In the genomic region with DNA sequence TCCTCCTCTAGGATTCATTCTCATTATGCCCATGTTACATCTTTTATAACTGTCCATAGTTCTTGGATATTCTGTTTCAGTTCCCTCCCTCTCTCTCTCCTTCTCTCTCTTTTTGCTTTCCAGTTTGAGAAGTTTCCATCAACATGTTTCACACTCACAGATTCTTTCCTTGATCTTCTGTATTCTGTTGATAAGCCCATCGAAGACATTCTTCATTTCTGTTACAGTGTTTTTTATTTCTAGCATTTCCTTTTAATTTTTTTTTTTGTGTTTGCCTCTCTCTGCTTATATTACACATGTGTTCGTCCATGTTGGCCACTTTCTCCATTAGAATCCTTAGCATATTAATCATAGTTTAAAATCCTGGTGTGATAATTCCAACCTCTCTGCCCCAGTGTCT, we compare ENCODE assay signal across 6 cellular contexts.
"Had no signal": no experiment of that assay in that cellular context is flagged by ENCODE, and none has a peak within 500 bp of the region (broad histone marks: within the 10 kb centered on the region; RNA-seq: fewer than 3 reads in every experiment).

No MANE protein-coding gene starts in this region.

- H3K27ac ChIP-seq: HL-60, KMS-11 had no signal

- H3K4me2 ChIP-seq: KMS-11 had no signal

- DNase-seq: IMR-90, KBM-7, KG1 had no signal

- FAIRE-seq: HTR-8/SVneo had no signal

- H3K9ac ChIP-seq: KMS-11 had no signal
